Comparison of ENCODE assay signal across 8 cellular contexts in the genomic region with DNA sequence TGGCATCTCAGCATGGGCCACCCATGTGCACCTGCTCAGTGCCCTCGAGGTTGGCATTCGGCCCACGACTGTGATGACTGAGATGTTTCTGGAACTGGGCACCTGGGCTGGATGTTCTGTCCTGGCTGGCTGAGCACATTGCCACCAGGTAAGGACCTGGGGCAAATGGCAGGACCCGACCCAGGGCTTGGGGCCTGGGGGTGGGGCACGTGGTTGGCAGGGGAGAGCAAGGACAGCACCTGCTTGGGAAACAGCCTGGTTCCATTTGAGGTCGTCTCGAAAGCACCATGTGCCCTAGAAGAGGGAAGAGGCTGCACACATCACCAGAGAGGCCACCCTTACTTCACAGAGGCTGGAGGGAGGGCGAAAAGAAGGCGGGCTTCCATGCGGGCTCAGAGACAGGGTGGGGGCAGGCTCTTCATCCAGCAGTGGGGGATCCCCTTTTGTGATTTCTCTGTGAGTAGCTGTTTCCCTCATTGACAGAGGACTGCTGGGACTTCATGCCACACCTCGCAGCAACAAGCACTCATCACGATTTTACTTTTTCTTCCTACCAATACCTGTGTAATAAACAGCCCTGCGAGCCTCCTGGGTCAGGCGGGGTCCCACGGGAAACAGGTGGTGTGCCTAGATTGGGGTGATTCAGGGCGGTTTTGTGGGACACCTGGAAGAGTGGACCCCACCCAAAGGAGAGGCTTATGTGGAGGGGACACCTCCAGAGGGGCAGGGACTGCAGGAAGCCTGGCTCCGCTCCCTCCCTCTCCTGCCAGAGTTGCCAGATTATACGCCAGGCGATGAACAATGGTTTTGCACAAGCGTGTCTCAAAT. TPM values are rescaled to one million over a fixed set of nuclear protein-coding genes. Genes with fewer than 3 reads are reported as not detected.
DNase-seq lines count a peak whose midpoint lies in the region; ATAC-seq and TF ChIP-seq lines count a peak whose summit lies in the region.

No MANE protein-coding gene starts in this region.

- no peak overlapping the region for H2AFZ ChIP-seq in mesenchymal stem cell (ENCODE audit: low read depth, low read length)
- no peak overlapping the region for H2AFZ ChIP-seq in OCI-LY7 (ENCODE audit: low read length)

- H3K36me3 ChIP-seq in BLaER1 (no peaks in the 10 kb centered on the region), mesenchymal stem cell (ENCODE audit: control insufficient read depth in 1 of 2, insufficient read depth in 2 of 2, low read depth in 1 of 2, low read length in 2 of 2) (peaks cover 0 to 17% of the 10 kb centered on the region in 2 experiments), BE2C (no peaks in the 10 kb centered on the region), OCI-LY7 (ENCODE audit: insufficient read depth, low read length) (no peaks in the 10 kb centered on the region)

- peak overlapping the region; percentile 94 for H3K27ac ChIP-seq in BLaER1
- no peak overlapping the region for H3K27ac ChIP-seq in mesenchymal stem cell (ENCODE audit: low read length, poor library complexity, severe bottlenecking)
- H3K27ac ChIP-seq in OCI-LY7 (ENCODE audit: low read depth, low read length, poor library complexity, severe bottlenecking) = no peak overlapping the region

- peaks cover 6% of the 10 kb centered on the region for H3K79me1 ChIP-seq in mesenchymal stem cell (replicated peaks; ENCODE audit: low read length, poor library complexity, severe bottlenecking)

- H3K9me3 ChIP-seq in BLaER1 (no peaks in the 10 kb centered on the region), mesenchymal stem cell (ENCODE audit: control insufficient read depth, low read length) (no peaks in the 10 kb centered on the region), BE2C (no peaks in the 10 kb centered on the region), OCI-LY7 (ENCODE audit: low read length) (no peaks in the 10 kb centered on the region)

- no peak overlapping the region for H2BK5ac ChIP-seq in mesenchymal stem cell (ENCODE audit: low read depth, low read length, poor library complexity, severe bottlenecking)

- no peak overlapping the region for H2BK15ac ChIP-seq in mesenchymal stem cell (ENCODE audit: low read depth, poor library complexity, severe bottlenecking)

- no peaks in the 10 kb centered on the region for H3K36me3 Mint-ChIP-seq in activated T-cell treated with anti-CD3 and anti-CD28 coated beads, Interleukin-2, amount 50 U/mL, for 24 hours (ENCODE audit: low read depth)

- H3K27me3 ChIP-seq in BLaER1 (peaks cover 90% of the 10 kb centered on the region), mesenchymal stem cell (ENCODE audit: control insufficient read depth in 1 of 2, insufficient read depth in 1 of 2, low read length in 2 of 2) (peaks cover 0 to 17% of the 10 kb centered on the region in 2 experiments), BE2C (no peaks in the 10 kb centered on the region)

- no TSS peak for BruUV-seq in OCI-LY7 (replicated peaks; lab: Mats Ljungman, UMichigan)

- H3K4me1 Mint-ChIP-seq in activated T-cell treated with anti-CD3 and anti-CD28 coated beads, Interleukin-2, amount 50 U/mL, for 24 hours (ENCODE audit: low read depth) = peaks cover 60% of the 10 kb centered on the region

- no peaks in the 10 kb centered on the region for H3K9me2 ChIP-seq in OCI-LY7 (ENCODE audit: insufficient read depth, low read length)

- H4K20me1 ChIP-seq in BLaER1 (peaks cover 72% of the 10 kb centered on the region), OCI-LY7 (ENCODE audit: insufficient read depth, low read length) (no peaks in the 10 kb centered on the region)

- H3K9me3 Mint-ChIP-seq in activated T-cell treated with anti-CD3 and anti-CD28 coated beads, Interleukin-2, amount 50 U/mL, for 24 hours = no peaks in the 10 kb centered on the region

- peak overlapping the region in 1 of 2 experiments; percentile 24 for H3K18ac ChIP-seq in mesenchymal stem cell (ENCODE audit: low read depth in 1 of 2, low read length in 2 of 2)

- H2AK5ac ChIP-seq in mesenchymal stem cell (ENCODE audit: low read length, severe bottlenecking) = no peak overlapping the region

- no peak overlapping the region for H2BK120ac ChIP-seq in mesenchymal stem cell (ENCODE audit: low read depth, low read length)

- POLR2A ChIA-PET in OCI-LY7 (lab: Charles Lee) = interaction anchor here (0.5 kb wide), 1 partner anchor 182 kb away, joined by 3 read pairs; no protein-coding TSS in a partner anchor

- peak overlapping the region; percentile 72 for H3K9ac ChIP-seq in BLaER1
- no peak overlapping the region for H3K9ac ChIP-seq in mesenchymal stem cell (ENCODE audit: low read length)

- H4K91ac ChIP-seq in mesenchymal stem cell (ENCODE audit: low read length) = peak overlapping the region; percentile 39

- H4K8ac ChIP-seq in mesenchymal stem cell (ENCODE audit: low read length) = no peak overlapping the region

- peaks cover 53% of the 10 kb centered on the region for H3K27me3 Mint-ChIP-seq in activated T-cell treated with anti-CD3 and anti-CD28 coated beads, Interleukin-2, amount 50 U/mL, for 24 hours

- no peaks in the 10 kb centered on the region for H3K79me2 ChIP-seq in OCI-LY7 (ENCODE audit: insufficient read depth, low read depth, low read length)

- H2BK12ac ChIP-seq in mesenchymal stem cell (ENCODE audit: low read length in 2 of 2) = no peak overlapping the region

- peak overlapping the region; percentile 97 for H3K27ac Mint-ChIP-seq in activated T-cell treated with anti-CD3 and anti-CD28 coated beads, Interleukin-2, amount 50 U/mL, for 24 hours

- peak overlapping the region; percentile 71 for H3K4me3 Mint-ChIP-seq in activated T-cell treated with anti-CD3 and anti-CD28 coated beads, Interleukin-2, amount 50 U/mL, for 24 hours

- CTCF ChIA-PET in OCI-LY7 (lab: Charles Lee; ENCODE audit: unreplicated experiment) = no interaction called here

- intact Hi-C loops in OCI-LY7 (cut with micrococcal nuclease; ENCODE audit: unreplicated experiment) = no loop called here

- H3K4me1 ChIP-seq in BLaER1 = peaks cover 86% of the 10 kb centered on the region
- H3K4me1 ChIP-seq in mesenchymal stem cell (ENCODE audit: control insufficient read depth, insufficient read depth, low read depth, low read length) = peaks cover 5% of the 10 kb centered on the region
- H3K4me1 ChIP-seq in BE2C = no peaks in the 10 kb centered on the region
- peaks cover 11% of the 10 kb centered on the region for H3K4me1 ChIP-seq in OCI-LY7 (ENCODE audit: insufficient read depth, low read length, poor library complexity, severe bottlenecking)

- peak; percentile 61 for DNase-seq in activated T-cell treated with anti-CD3 and anti-CD28 coated beads, Interleukin-2, amount 50 U/mL, for 24 hours
- DNase-seq in mesenchymal stem cell (no peak), BE2C (no peak), NCI-H345 treated with DMSO at 0.1 percent for 48 hours (lab: John Stamatoyannopoulos, UW; ENCODE audit: unreplicated experiment) (no peak), NCI-H510A (lab: John Stamatoyannopoulos, UW) (no peak), OCI-LY7 (ENCODE audit: low spot score) (no peak)

- H3K14ac ChIP-seq in mesenchymal stem cell (ENCODE audit: low read length in 2 of 2) = no peak overlapping the region

- H3K4me2 ChIP-seq in BLaER1 (peak overlapping the region; percentile 80), mesenchymal stem cell (ENCODE audit: low read length, poor library complexity, severe bottlenecking) (no peak overlapping the region), OCI-LY7 (ENCODE audit: low read length) (no peak overlapping the region)

- ATAC-seq in GM21390 (IDR thresholded peaks at IDR 0.05; ENCODE audit: unreplicated experiment) = peak; percentile 34

- H3K4me3 ChIP-seq in BLaER1 (peak overlapping the region; percentile 38), mesenchymal stem cell (ENCODE audit: insufficient read depth in 1 of 2, low read depth in 1 of 2, low read length in 2 of 2) (no peak overlapping the region), BE2C (ENCODE audit: low read depth, low read length) (no peak overlapping the region), OCI-LY7 (ENCODE audit: low read depth, low read length, poor library complexity, severe bottlenecking) (no peak overlapping the region)

- H3K4ac ChIP-seq in mesenchymal stem cell (ENCODE audit: low read depth in 1 of 2, low read length in 2 of 2) = no peak overlapping the region

- no peak overlapping the region for H3K23ac ChIP-seq in mesenchymal stem cell (ENCODE audit: low read length in 2 of 2)

- no peak for TF ChIP-seq CTCF in BE2C (IDR thresholded peaks at IDR 0.05; ENCODE audit: low read depth, low read length)
- no peak for TF ChIP-seq CTCF in OCI-LY7 (conservative IDR thresholded peaks at IDR 0.05; ENCODE audit: low read length)

- WGBS in mesenchymal stem cell = 94% methylated on average over 10 of the region's 20 CpGs

RNA-seq across cellular contexts. Expression of gene TMEM187, which starts 12.0 kb away (rescaled TPM):
- polyA plus RNA-seq in mesenchymal stem cell (2013, experiment 1 of 2) = 5.8 TPM
- polyA plus RNA-seq in mesenchymal stem cell (2013, experiment 2 of 2) = 5.5 TPM
- 4.9 TPM for polyA plus RNA-seq in BE2C (2012; ENCODE audit: insufficient read depth, insufficient read length, low read depth)
- total RNA-seq in OCI-LY7 (2014; rRNA removed; shearing (Covaris generic)) = 0.85 and 1.4 TPM in 2 replicates
- total RNA-seq in OCI-LY7 (2022) = 3.2 and 4.5 TPM in 2 replicates

RNA-seq across cellular contexts. Expression of gene HCFC1, which starts 12.9 kb away (rescaled TPM):
- polyA plus RNA-seq in mesenchymal stem cell (2013, experiment 1 of 2) = 27.2 TPM
- polyA plus RNA-seq in mesenchymal stem cell (2013, experiment 2 of 2) = 23.7 TPM
- polyA plus RNA-seq in BE2C (2012; ENCODE audit: insufficient read depth, insufficient read length, low read depth) = 64.3 TPM
- 51.9 and 64.2 TPM in 2 replicates for total RNA-seq in OCI-LY7 (2014; rRNA removed; shearing (Covaris generic))
- 134 TPM in 2 replicates for total RNA-seq in OCI-LY7 (2022)

RNA-seq across cellular contexts. Expression of gene IRAK1, which starts 35.1 kb away (rescaled TPM):
- 92.3 TPM for polyA plus RNA-seq in mesenchymal stem cell (2013, experiment 1 of 2)
- 88.1 TPM for polyA plus RNA-seq in mesenchymal stem cell (2013, experiment 2 of 2)
- polyA plus RNA-seq in BE2C (2012; ENCODE audit: insufficient read depth, insufficient read length, low read depth) = 348 TPM
- 56.8 and 75.5 TPM in 2 replicates for total RNA-seq in OCI-LY7 (2014; rRNA removed; shearing (Covaris generic))
- total RNA-seq in OCI-LY7 (2022) = 119 and 136 TPM in 2 replicates

RNA-seq across cellular contexts. Expression of gene RENBP, which starts 40.1 kb away (rescaled TPM):
- polyA plus RNA-seq in mesenchymal stem cell (2013, experiment 1 of 2) = 20.4 TPM
- 17.0 TPM for polyA plus RNA-seq in mesenchymal stem cell (2013, experiment 2 of 2)
- polyA plus RNA-seq in BE2C (2012; ENCODE audit: insufficient read depth, insufficient read length, low read depth) = 163 TPM
- 2.8 and 3.6 TPM in 2 replicates for total RNA-seq in OCI-LY7 (2014; rRNA removed; shearing (Covaris generic))
- total RNA-seq in OCI-LY7 (2022) = 6.2 and 6.8 TPM in 2 replicates

RNA-seq across cellular contexts. Expression of gene NAA10, which starts 49.7 kb away (rescaled TPM):
- 173 TPM for polyA plus RNA-seq in mesenchymal stem cell (2013, experiment 1 of 2)
- polyA plus RNA-seq in mesenchymal stem cell (2013, experiment 2 of 2) = 171 TPM
- 597 TPM for polyA plus RNA-seq in BE2C (2012; ENCODE audit: insufficient read depth, insufficient read length, low read depth)
- total RNA-seq in OCI-LY7 (2014; rRNA removed; shearing (Covaris generic)) = 77.5 and 82.7 TPM in 2 replicates
- total RNA-seq in OCI-LY7 (2022) = 90.5 and 105 TPM in 2 replicates
